Comparison of ENCODE assay signal across 1 cellular context in genomic region chr2:151767536-151767935, GRCh38.
TF ChIP-seq lines count a peak whose summit lies in the region.

No MANE protein-coding gene starts in this region.

TF ChIP-seq in IMR-90, 13 proteins besides CTCF, POLR2A, EP300 and RAD21 (continued from another document):
- no peak for TF ChIP-seq USF2 (IDR thresholded peaks at IDR 0.05; ENCODE audit: low read depth, low read length)
- no peak for TF ChIP-seq SMC3 (IDR thresholded peaks at IDR 0.05; ENCODE audit: low read depth, low read length)
- no peak for TF ChIP-seq BHLHE40 (IDR thresholded peaks at IDR 0.05; ENCODE audit: low read depth, low read length)
- no peak for TF ChIP-seq MXI1 (IDR thresholded peaks at IDR 0.05; ENCODE audit: borderline replicate concordance, low read depth, low read length)
- TF ChIP-seq ELK1 (IDR thresholded peaks at IDR 0.05; ENCODE audit: borderline replicate concordance, low read depth, low read length) = no peak
- TF ChIP-seq RFX5 (IDR thresholded peaks at IDR 0.05; ENCODE audit: low read depth, low read length) = no peak
- TF ChIP-seq MAFK (IDR thresholded peaks at IDR 0.05; ENCODE audit: low read depth, low read length) = no peak
- TF ChIP-seq MAZ (IDR thresholded peaks at IDR 0.05; ENCODE audit: borderline replicate concordance, low read depth, low read length) = no peak
- TF ChIP-seq CHD1 (IDR thresholded peaks at IDR 0.05; ENCODE audit: low read depth, low read length) = no peak
- no peak for TF ChIP-seq RCOR1 (IDR thresholded peaks at IDR 0.05; ENCODE audit: insufficient replicate concordance, low read length)
- TF ChIP-seq CEBPB (IDR thresholded peaks at IDR 0.05; ENCODE audit: low read depth, low read length) = no peak
TF ChIP-seq in IMR-90: peak in this region for 0.
